ENCODE assay signal across 8 cellular contexts in genomic region chr2:109128466-109129355, GRCh38. TPM values are rescaled to one million over a fixed set of nuclear protein-coding genes. Genes with fewer than 3 reads are reported as not detected.
DNase-seq lines count a peak whose midpoint lies in the region; ATAC-seq and TF ChIP-seq lines count a peak whose summit lies in the region.

TSS of gene SH3RF3 (plus strand) at chr2:109129205.

- H3K4me3 ChIP-seq in HUES6 (ENCODE audit: low read depth, low read length) (peak within 1 kb of the TSS; percentile 75), muscle layer of colon (ENCODE audit: low read depth in 1 of 2, low read length in 2 of 2) (peak within 1 kb of the TSS; percentile 50 to 86), upper lobe of left lung (peak within 1 kb of the TSS; percentile 59 to 75 (median 67))

- TF ChIP-seq EP300 in upper lobe of left lung (IDR thresholded peaks at IDR 0.05): no peak

- DNase-seq in NCI-H2227 (lab: John Stamatoyannopoulos, UW; ENCODE audit: unreplicated experiment) (peak; percentile 56), NCI-H2227 treated with DMSO at 0.1 percent for 48 hours (lab: John Stamatoyannopoulos, UW) (no peak), fibroblast of gingiva (ENCODE audit: low read depth) (peak; percentile 64), upper lobe of left lung (peak; percentile 45 to 91), GF-D8 (lab: John Stamatoyannopoulos, UW) (no peak)
- DNase-seq in activated CD8-positive, alpha-beta memory T cell treated with anti-CD3 and anti-CD28 coated beads, Interleukin-2, amount 50 U/mL, for 4 hours: peak; percentile 26

- H3K4me1 ChIP-seq in HUES6 (ENCODE audit: control insufficient read depth, insufficient read depth, low read length) (peaks cover 16% of the 10 kb centered on the region; the same call in 1 of the 2 replicates), muscle layer of colon (ENCODE audit: insufficient read depth, low read length) (peaks cover 5% of the 10 kb centered on the region), upper lobe of left lung (peaks cover 12 to 43% (median 15%) of the 10 kb centered on the region in 4 donors)

- 0 to 1% methylated on average over 25 to 27 of the region's 102 CpGs for WGBS in upper lobe of left lung, 2 donors

- peak; percentile 28 to 34 for ATAC-seq in upper lobe of left lung (ENCODE audit: low FRiP score in 2 of 2)

- H3K27me3 ChIP-seq in HUES6 (ENCODE audit: control insufficient read depth, insufficient read depth, low read length) (peaks cover 59% of the 10 kb centered on the region), muscle layer of colon (ENCODE audit: control insufficient read depth in 1 of 2, insufficient read depth in 2 of 2, low read length in 2 of 2) (no peaks in the 10 kb centered on the region), upper lobe of left lung (peaks cover 0 to 10% (median 4%) of the 10 kb centered on the region in 4 donors)

- peak in 1 of 6 experiments; percentile 27 for TF ChIP-seq CTCF in upper lobe of left lung (IDR thresholded peaks at IDR 0.05)

- no peak within 1 kb of the TSS for H3K27ac ChIP-seq in HUES6 (ENCODE audit: low read depth, low read length)
- peak within 1 kb of the TSS; percentile 20 for H3K27ac ChIP-seq in muscle layer of colon (ENCODE audit: low read depth, low read length)
- H3K27ac ChIP-seq in upper lobe of left lung: peak within 1 kb of the TSS; percentile 85 to 90 (median 86)

- H3K9ac ChIP-seq in HUES6 (ENCODE audit: low read length) (no peak within 1 kb of the TSS), muscle layer of colon (ENCODE audit: low read length) (no peak within 1 kb of the TSS)

- H3K9me3 ChIP-seq in HUES6 (ENCODE audit: control insufficient read depth, insufficient read depth, low read depth, low read length) (no peaks in the 10 kb centered on the region), muscle layer of colon (ENCODE audit: low read length) (no peaks in the 10 kb centered on the region), upper lobe of left lung (no peaks in the 10 kb centered on the region)

- TF ChIP-seq POLR2A in upper lobe of left lung (IDR thresholded peaks at IDR 0.05): no peak

- H3K36me3 ChIP-seq in HUES6 (ENCODE audit: control insufficient read depth, insufficient read depth, low read length) (no peaks in the 10 kb centered on the region), muscle layer of colon (ENCODE audit: insufficient read depth, low read length) (no peaks in the 10 kb centered on the region), upper lobe of left lung (no peaks in the 10 kb centered on the region)

RNA-seq across cellular contexts. Expression of gene SH3RF3, which starts in this region (rescaled TPM):
- 10 to 100 TPM in 1 of 6 donors, 1 to 10 TPM in 5; 4.1 to 21.0 (median 8.0) TPM for total RNA-seq in upper lobe of left lung

Comparison
In these comparisons a context has a peak if more than half of its experiments do, and no peak if none do; other contexts are left out.
1. DNase-seq: peak in NCI-H2227 (single experiment), activated CD8-positive, alpha-beta memory T cell treated with anti-CD3 and anti-CD28 coated beads, Interleukin-2, amount 50 U/mL, for 4 hours (single experiment), fibroblast of gingiva (single experiment) and upper lobe of left lung (2 of 2); none in NCI-H2227 treated with DMSO at 0.1 percent for 48 hours (single experiment) and GF-D8 (single experiment).
2. Peak in every context shown above with its lines, with median percentiles within 50 percentile points of each other: H3K4me3 ChIP-seq.